In genomic region chr2:183035954-183036669, GRCh38 we compare ENCODE assay signal across 8 cellular contexts. TPM values are rescaled to one million over a fixed set of nuclear protein-coding genes. Genes with fewer than 3 reads are reported as not detected.
DNase-seq lines count a peak whose midpoint lies in the region; ATAC-seq and TF ChIP-seq lines count a peak whose summit lies in the region.

No MANE protein-coding gene starts in this region.

- DNase-seq in GM13977 (ENCODE audit: low spot score) (peak; percentile 61), dorsolateral prefrontal cortex (no peak), psoas muscle (no peak), NCI-H345 (lab: John Stamatoyannopoulos, UW) (no peak)
- DNase-seq in activated CD4-positive, alpha-beta T cell treated with anti-CD3 and anti-CD28 coated beads, Interleukin-2, amount 50 U/mL, for 48 hours = no peak
- DNase-seq in activated CD4-positive, alpha-beta T cell treated with anti-CD3 and anti-CD28 coated beads for 36 hours = no peak

- H3K4me3 ChIP-seq in KMS-11 (IDR thresholded peaks at IDR 0.05; ENCODE audit: insufficient read depth, low read depth, low read length) = no peak overlapping the region
- peak overlapping the region; percentile 32 to 93 (median 81) for H3K4me3 ChIP-seq in dorsolateral prefrontal cortex
- peak overlapping the region; percentile 85 for H3K4me3 ChIP-seq in psoas muscle

- H4K20me1 ChIP-seq in KMS-11 (ENCODE audit: insufficient read depth) = peaks cover 15% of the 10 kb centered on the region; the same call in 1 of the 2 replicates

- TF ChIP-seq CTCF in GM13977 (IDR thresholded peaks at IDR 0.05; ENCODE audit: extremely low read depth, insufficient read depth, missing control alignments) = no peak
- no peak for TF ChIP-seq CTCF in KMS-11 (conservative IDR thresholded peaks at IDR 0.05; ENCODE audit: low read depth, low read length)
- no peak for TF ChIP-seq CTCF in dorsolateral prefrontal cortex (IDR thresholded peaks at IDR 0.05 in 54 of 56, conservative IDR thresholded peaks at IDR 0.05 in 2 of 56; ENCODE audit: low read depth in 1 of 56, partially characterized antibody in 56 of 56)
- no peak for TF ChIP-seq CTCF in psoas muscle (IDR thresholded peaks at IDR 0.05)

- no peak overlapping the region for H3K4me3 Mint-ChIP-seq in activated CD4-positive, alpha-beta T cell treated with anti-CD3 and anti-CD28 coated beads for 36 hours

- peak; percentile 48 for ATAC-seq in GM21619 (IDR thresholded peaks at IDR 0.05; ENCODE audit: unreplicated experiment)
- no peak for ATAC-seq in psoas muscle
- no peak for ATAC-seq in activated CD4-positive, alpha-beta T cell treated with anti-CD3 and anti-CD28 coated beads for 36 hours

- CTCF ChIA-PET in activated CD4-positive, alpha-beta T cell treated with anti-CD3 and anti-CD28 coated beads for 36 hours (lab: Charles Lee) = interaction anchor here (1.4 kb wide), 1 partner anchor 56 kb away, joined by 3 read pairs; no protein-coding TSS in a partner anchor

- peaks cover 45% of the 10 kb centered on the region for H3K27me3 Mint-ChIP-seq in activated CD4-positive, alpha-beta T cell treated with anti-CD3 and anti-CD28 coated beads for 36 hours

- WGBS in psoas muscle, 3 donors = 14 to 39% (median 24%) methylated on average over 2 of the region's 2 CpGs

- H3K27me3 ChIP-seq in KMS-11 (ENCODE audit: insufficient read depth, low read depth) (peaks cover 29% of the 10 kb centered on the region), dorsolateral prefrontal cortex (no peaks in the 10 kb centered on the region), psoas muscle (ENCODE audit: insufficient read depth in 3 of 3, low read length in 2 of 3) (no peaks in the 10 kb centered on the region)

- H3K9me3 Mint-ChIP-seq in activated CD4-positive, alpha-beta T cell treated with anti-CD3 and anti-CD28 coated beads for 36 hours (ENCODE audit: low read depth) = no peaks in the 10 kb centered on the region

- no peak overlapping the region for H2AFZ ChIP-seq in KMS-11 (ENCODE audit: low read depth)

- H3K79me2 ChIP-seq in KMS-11 (ENCODE audit: insufficient read depth, low read depth) = peaks cover 14% of the 10 kb centered on the region; the same call in 1 of the 2 replicates

- peak overlapping the region; percentile 69 for H3K4me2 ChIP-seq in KMS-11

- H3K36me3 ChIP-seq in KMS-11 (ENCODE audit: insufficient read depth) (no peaks in the 10 kb centered on the region), psoas muscle (ENCODE audit: insufficient read depth in 1 of 2, low read depth in 1 of 2) (no peaks in the 10 kb centered on the region)

- intact Hi-C loops in dorsolateral prefrontal cortex (cut with DNase I) (loop anchor here (5.0 kb wide), 1 partner anchor 86 kb away; the partner anchor contains the start of gene NUP35 (in 2 of the 2)), psoas muscle (cut with DNase I) (loop anchor here in 1 of 2 donors (5.0 kb wide), 1 partner anchor 41 kb away; the partner anchor contains the start of gene DUSP19)
- intact Hi-C loops in activated CD4-positive, alpha-beta T cell treated with anti-CD3 and anti-CD28 coated beads for 36 hours (cut with DNase I, micrococcal nuclease) = loop anchor here (2.0 to 10.0 kb wide), 4 partner anchors 89 to 1241 kb away; partner anchors contain the start of genes DNAJC10 (in 1 of the 2), ITPRID2 (in 1 of the 2) and NUP35 (in 1 of the 2)

- no peak overlapping the region for H3K9ac ChIP-seq in KMS-11

- POLR2A ChIA-PET in activated CD4-positive, alpha-beta T cell treated with anti-CD3 and anti-CD28 coated beads for 36 hours (lab: Charles Lee) = no interaction called here

- H3K9me3 ChIP-seq in psoas muscle = no peaks in the 10 kb centered on the region

- in situ Hi-C loops in GM13977 (cut with MboI; ENCODE audit: low pct_unique_long_range_greater_than_20kb, low sequenced_read_pairs, unreplicated experiment) = no loop called here

- H3K27ac ChIP-seq in KMS-11 (no peak overlapping the region), dorsolateral prefrontal cortex (peak overlapping the region in 22 of 59 donors; percentile 14 to 99 (median 93)), psoas muscle (peak overlapping the region; percentile 99)

- H3K4me1 ChIP-seq in KMS-11 (ENCODE audit: low read depth, poor library complexity, severe bottlenecking) (peaks cover 26% of the 10 kb centered on the region), psoas muscle (peaks cover 58% of the 10 kb centered on the region)

- H3K4me1 Mint-ChIP-seq in activated CD4-positive, alpha-beta T cell treated with anti-CD3 and anti-CD28 coated beads for 36 hours = peaks cover 26% of the 10 kb centered on the region

- H3K27ac Mint-ChIP-seq in activated CD4-positive, alpha-beta T cell treated with anti-CD3 and anti-CD28 coated beads for 36 hours = no peak overlapping the region

- no peaks in the 10 kb centered on the region for H3K36me3 Mint-ChIP-seq in activated CD4-positive, alpha-beta T cell treated with anti-CD3 and anti-CD28 coated beads for 36 hours (ENCODE audit: low read depth)

RNA-seq across cellular contexts. Expression of gene NCKAP1, which starts 2.1 kb away (rescaled TPM):
- total RNA-seq in dorsolateral prefrontal cortex (100 to 1,000 TPM; 121 to 310 (median 210) TPM), psoas muscle (100 to 1,000 TPM in 3 of 4 donors, 10 to 100 TPM in 1; 94.1 to 196 (median 133) TPM)
- polyA plus RNA-seq in psoas muscle = 100 to 1,000 TPM in 2 of 3 donors, 10 to 100 TPM in 1; 95.3 to 262 (median 120) TPM
- total RNA-seq in activated CD4-positive, alpha-beta T cell treated with anti-CD3 and anti-CD28 coated beads for 36 hours = 10 to 100 TPM in 1 of 2 experiments, 1 to 10 TPM in 1; 9.1 to 11.7 TPM

RNA-seq across cellular contexts. Expression of gene DUSP19, which starts 42.4 kb away (rescaled TPM):
- total RNA-seq in dorsolateral prefrontal cortex = 10 to 100 TPM in 82 of 120 experiments, 1 to 10 TPM in 38; 5.2 to 20.4 (median 11.3) TPM
- total RNA-seq in psoas muscle = 1 to 10 TPM; 1.2 to 3.9 (median 2.3) TPM
- polyA plus RNA-seq in psoas muscle = 1 to 10 TPM in 1 of 3 donors, under 1 TPM in 2; 0.65 to 3.9 (median 0.66) TPM
- total RNA-seq in activated CD4-positive, alpha-beta T cell treated with anti-CD3 and anti-CD28 coated beads for 36 hours = 1 to 10 TPM; 4.0 to 4.2 TPM

Comparison
In these comparisons a context has a peak if more than half of its experiments do, and no peak if none do; other contexts are left out.
1. RNA of gene NCKAP1, which starts 2.1 kb away (total RNA-seq): 121 to 310 TPM in dorsolateral prefrontal cortex and 94.1 to 196 TPM in psoas muscle; 9.1 to 11.7 TPM in activated CD4-positive, alpha-beta T cell treated with anti-CD3 and anti-CD28 coated beads for 36 hours; every median in the first group is over 4 times any median in the second.